Comparison of ENCODE assay signal across 11 cellular contexts in the genomic region with DNA sequence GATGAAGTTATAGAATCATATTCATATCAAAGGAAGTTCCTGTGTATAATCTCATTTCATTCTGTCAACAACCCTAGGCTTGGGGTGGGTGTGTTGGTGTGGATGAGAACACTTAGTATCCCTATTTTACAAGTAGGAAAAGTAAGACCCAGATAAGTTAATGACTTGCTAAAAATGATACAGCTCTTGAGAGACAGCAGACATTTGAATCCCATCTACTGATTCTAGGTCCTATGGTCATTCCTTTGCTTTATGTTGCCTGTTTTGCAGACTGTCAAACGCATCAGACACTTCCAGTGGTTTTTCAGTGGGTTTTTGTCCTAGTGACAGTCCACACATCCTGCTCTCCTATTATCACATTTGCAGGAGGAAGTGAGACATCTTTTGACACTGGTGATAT.
DNase-seq lines count a peak whose midpoint lies in the region; ATAC-seq and TF ChIP-seq lines count a peak whose summit lies in the region.
"Had no signal": no experiment of that assay in that cellular context is flagged by ENCODE, and none has a peak within 500 bp of the region (broad histone marks: within the 10 kb centered on the region; RNA-seq: fewer than 3 reads in every experiment).

No MANE protein-coding gene starts in this region.

- H3K4me2 ChIP-seq in fibroblast of lung (ENCODE audit: extremely low read depth, insufficient read depth, low read length) (peak overlapping the region; percentile 99), parathyroid adenoma (ENCODE audit: low read length) (peak overlapping the region; percentile 81)

- no peak for DNase-seq in CD8-positive, alpha-beta memory T cell
- DNase-seq in Panc1 (ENCODE audit: low read depth, low spot score) (no peak), fibroblast of lung (ENCODE audit: low read depth in 2 of 2) (no peak), Kasumi-1 (lab: John Stamatoyannopoulos, UW) (no peak), globus pallidus (ENCODE audit: low spot score) (no peak), GDM1 (lab: John Stamatoyannopoulos, UW) (no peak)
- DNase-seq: activated CD4-positive, alpha-beta T cell treated with anti-CD3 and anti-CD28 coated beads for 4 hours; activated naive CD8-positive, alpha-beta T cell treated with anti-CD3 and anti-CD28 coated beads, Interleukin-2, amount 50 U/mL, for 24 hours; stimulated activated naive CD4-positive, alpha-beta T cell treated with Interleukin-2 at 50 U/mL for 16 hours had no signal

- peaks cover 4% of the 10 kb centered on the region for H4K20me1 ChIP-seq in fibroblast of lung (ENCODE audit: control insufficient read depth, extremely low read depth, insufficient read depth, low read length)

- no peaks in the 10 kb centered on the region for H3K9me3 Mint-ChIP-seq in CD8-positive, alpha-beta memory T cell
- H3K9me3 Mint-ChIP-seq in activated T-helper 17 cell treated with anti-CD3 and anti-CD28 coated beads, Interleukin-2, amount 50 U/mL, for 72 hours = no peaks in the 10 kb centered on the region
- H3K9me3 Mint-ChIP-seq: activated naive CD8-positive, alpha-beta T cell treated with anti-CD3 and anti-CD28 coated beads, Interleukin-2, amount 50 U/mL, for 24 hours had no signal

- in situ Hi-C loops in Panc1 (cut with HindIII; ENCODE audit: low pct_unique_long_range_greater_than_20kb, low sequenced_read_pairs) = no loop called here

- H3K9ac ChIP-seq in fibroblast of lung (ENCODE audit: insufficient read depth, low read length) = peak overlapping the region; percentile 9
- no peak overlapping the region for H3K9ac ChIP-seq in parathyroid adenoma

- no TSS peak for BruUV-seq in Panc1 (replicated peaks; lab: Mats Ljungman, UMichigan)

- no peak overlapping the region for H3K4me3 ChIP-seq in CD8-positive, alpha-beta memory T cell (ENCODE audit: low read length)
- H3K4me3 ChIP-seq in Panc1 (ENCODE audit: low read depth in 2 of 2, low read length in 2 of 2) = peak overlapping the region in 1 of 2 experiments; percentile 56; a peak in 1 of 4 replicates
- peak overlapping the region; percentile 48 to 62 (median 59) for H3K4me3 ChIP-seq in fibroblast of lung (replicated peaks in 1 of 4; ENCODE audit: control extremely low read depth in 1 of 4, insufficient read depth in 1 of 4, low read depth in 3 of 4, low read length in 4 of 4)
- H3K4me3 ChIP-seq in parathyroid adenoma (ENCODE audit: low read depth, low read length) = peak overlapping the region; percentile 53

- CTCF ChIA-PET in CD8-positive, alpha-beta memory T cell (lab: Charles Lee) = no interaction called here
- CTCF ChIA-PET in Panc1 (lab: Charles Lee) = no interaction called here

- H3K27ac Mint-ChIP-seq in CD8-positive, alpha-beta memory T cell = no peak overlapping the region
- H3K27ac Mint-ChIP-seq in activated T-helper 17 cell treated with anti-CD3 and anti-CD28 coated beads, Interleukin-2, amount 50 U/mL, for 72 hours = no peak overlapping the region
- H3K27ac Mint-ChIP-seq: activated naive CD8-positive, alpha-beta T cell treated with anti-CD3 and anti-CD28 coated beads, Interleukin-2, amount 50 U/mL, for 24 hours had no signal

- TF ChIP-seq CTCF in Panc1 (IDR thresholded peaks at IDR 0.05) (no peak), fibroblast of lung (conservative IDR thresholded peaks at IDR 0.05 in 1 of 2, IDR thresholded peaks at IDR 0.05 in 1 of 2; ENCODE audit: low read depth in 1 of 2, low read length in 2 of 2) (no peak), parathyroid adenoma (IDR thresholded peaks at IDR 0.05) (no peak)

- peak overlapping the region; percentile 38 for H3K27ac ChIP-seq in CD8-positive, alpha-beta memory T cell (ENCODE audit: low read depth, low read length)
- peak overlapping the region; percentile 79 for H3K27ac ChIP-seq in Panc1 (ENCODE audit: low read length)
- peak overlapping the region; percentile 43 for H3K27ac ChIP-seq in fibroblast of lung (ENCODE audit: insufficient read depth, low read length)
- H3K27ac ChIP-seq in parathyroid adenoma = peak overlapping the region; percentile 89

- H3K36me3 ChIP-seq in CD8-positive, alpha-beta memory T cell (ENCODE audit: insufficient read depth, low read length) = no peaks in the 10 kb centered on the region
- H3K36me3 ChIP-seq in Panc1 (ENCODE audit: control insufficient read depth, insufficient read depth, low read length) (no peaks in the 10 kb centered on the region), fibroblast of lung (ENCODE audit: control insufficient read depth, insufficient read depth, low read length) (no peaks in the 10 kb centered on the region), parathyroid adenoma (ENCODE audit: control insufficient read depth, insufficient read depth, low read length) (no peaks in the 10 kb centered on the region)

- no peaks in the 10 kb centered on the region for H3K4me1 ChIP-seq in CD8-positive, alpha-beta memory T cell (ENCODE audit: insufficient read depth, low read length)
- peaks cover 56% of the 10 kb centered on the region for H3K4me1 ChIP-seq in Panc1 (ENCODE audit: control insufficient read depth, insufficient read depth, low read length)
- H3K4me1 ChIP-seq in fibroblast of lung (ENCODE audit: control insufficient read depth, extremely low read depth, insufficient read depth, low read length) = peaks cover 17% of the 10 kb centered on the region
- H3K4me1 ChIP-seq in parathyroid adenoma = peaks cover 18% of the 10 kb centered on the region

- H3K27me3 ChIP-seq in CD8-positive, alpha-beta memory T cell (ENCODE audit: insufficient read depth, low read length, poor library complexity, severe bottlenecking) = peaks cover 9% of the 10 kb centered on the region
- H3K27me3 ChIP-seq in Panc1 (ENCODE audit: control insufficient read depth, insufficient read depth, low read length) (no peaks in the 10 kb centered on the region), fibroblast of lung (ENCODE audit: control insufficient read depth, insufficient read depth, low read length) (no peaks in the 10 kb centered on the region), parathyroid adenoma (ENCODE audit: control insufficient read depth, insufficient read depth, low read length) (no peaks in the 10 kb centered on the region)

- intact Hi-C loops in Panc1 (cut with micrococcal nuclease; ENCODE audit: unreplicated experiment) = no loop called here

- no peaks in the 10 kb centered on the region for H3K9me3 ChIP-seq in CD8-positive, alpha-beta memory T cell (ENCODE audit: low read length)
- no peaks in the 10 kb centered on the region for H3K9me3 ChIP-seq in Panc1 (ENCODE audit: control insufficient read depth, insufficient read depth, low read depth, low read length)
- no peaks in the 10 kb centered on the region for H3K9me3 ChIP-seq in fibroblast of lung (ENCODE audit: control insufficient read depth, insufficient read depth, low read depth, low read length)
- H3K9me3 ChIP-seq in parathyroid adenoma (ENCODE audit: control insufficient read depth, low read length) = no peaks in the 10 kb centered on the region

- H3K79me2 ChIP-seq in fibroblast of lung (ENCODE audit: control insufficient read depth, insufficient read depth, low read length) = peaks cover 92% of the 10 kb centered on the region
- H3K79me2 ChIP-seq in parathyroid adenoma = peaks cover 3% of the 10 kb centered on the region

- H3K4me1 Mint-ChIP-seq in CD8-positive, alpha-beta memory T cell = peaks cover 10 to 15% (median 12%) of the 10 kb centered on the region in 3 donors
- peaks cover 9% of the 10 kb centered on the region for H3K4me1 Mint-ChIP-seq in activated T-helper 17 cell treated with anti-CD3 and anti-CD28 coated beads, Interleukin-2, amount 50 U/mL, for 72 hours

- ATAC-seq in Panc1 = 0 out of 2 replicates have a peak, but pooled peaks have one; percentile 5
- ATAC-seq in activated T-helper 17 cell treated with anti-CD3 and anti-CD28 coated beads, Interleukin-2, amount 50 U/mL, for 72 hours (replicated peaks) = no peak
- ATAC-seq: activated naive CD8-positive, alpha-beta T cell treated with anti-CD3 and anti-CD28 coated beads, Interleukin-2, amount 50 U/mL, for 24 hours had no signal

- no peaks in the 10 kb centered on the region for H3K36me3 Mint-ChIP-seq in CD8-positive, alpha-beta memory T cell
- no peaks in the 10 kb centered on the region for H3K36me3 Mint-ChIP-seq in activated T-helper 17 cell treated with anti-CD3 and anti-CD28 coated beads, Interleukin-2, amount 50 U/mL, for 72 hours (ENCODE audit: low read depth)

- POLR2A ChIA-PET in CD8-positive, alpha-beta memory T cell (lab: Charles Lee) = no interaction called here
- POLR2A ChIA-PET in Panc1 (lab: Charles Lee) = interaction anchor here (0.6 kb wide), 1 partner anchor 147 kb away, joined by 3 read pairs; no protein-coding TSS in a partner anchor

- H3K4me3 Mint-ChIP-seq in CD8-positive, alpha-beta memory T cell = no peak overlapping the region
- no peak overlapping the region for H3K4me3 Mint-ChIP-seq in activated T-helper 17 cell treated with anti-CD3 and anti-CD28 coated beads, Interleukin-2, amount 50 U/mL, for 72 hours
- H3K4me3 Mint-ChIP-seq: activated naive CD8-positive, alpha-beta T cell treated with anti-CD3 and anti-CD28 coated beads, Interleukin-2, amount 50 U/mL, for 24 hours had no signal

- peaks cover 54 to 86% of the 10 kb centered on the region in 2 donors for H3K27me3 Mint-ChIP-seq in CD8-positive, alpha-beta memory T cell
- H3K27me3 Mint-ChIP-seq in activated T-helper 17 cell treated with anti-CD3 and anti-CD28 coated beads, Interleukin-2, amount 50 U/mL, for 72 hours = peaks cover 58% of the 10 kb centered on the region

- H2AFZ ChIP-seq in fibroblast of lung (ENCODE audit: low read length) (no peak overlapping the region), parathyroid adenoma (peak overlapping the region; percentile 61)

Comparison
In these comparisons a context has a peak if more than half of its experiments do, and no peak if none do; other contexts are left out.
1. H3K27ac ChIP-seq: peak in every context shown above with its lines; median percentile 89 in parathyroid adenoma; 79 in Panc1; 43 in fibroblast of lung; 38 in CD8-positive, alpha-beta memory T cell.